In genomic region chr19:42313840-42314755, GRCh38 we compare ENCODE assay signal across 10 cellular contexts. TPM values are rescaled to one million over a fixed set of nuclear protein-coding genes. Genes with fewer than 3 reads are reported as not detected.
DNase-seq lines count a peak whose midpoint lies in the region; ATAC-seq and TF ChIP-seq lines count a peak whose summit lies in the region.
"Had no signal": no experiment of that assay in that cellular context is flagged by ENCODE, and none has a peak within 500 bp of the region (broad histone marks: within the 10 kb centered on the region; RNA-seq: fewer than 3 reads in every experiment).

No MANE protein-coding gene starts in this region.

- H3K4me3 Mint-ChIP-seq in stimulated activated naive CD8-positive, alpha-beta T cell treated with anti-CD3 and anti-CD28 coated beads, Interleukin-15, Interleukin-2, amounts not matched to agents 100 ng/mL and 50 ng/mL, for 24 hours, result peak overlapping the region; percentile 26
- H3K4me3 Mint-ChIP-seq in activated naive CD8-positive, alpha-beta T cell treated with anti-CD3 and anti-CD28 coated beads for 36 hours, result peak overlapping the region; percentile 54
- H3K4me3 Mint-ChIP-seq in immature natural killer cell, result peak overlapping the region in 4 of 5 donors; percentile 33 to 58 (median 46)

- peaks cover 46% of the 10 kb centered on the region for H3K27me3 Mint-ChIP-seq in stimulated activated naive CD8-positive, alpha-beta T cell treated with anti-CD3 and anti-CD28 coated beads, Interleukin-15, Interleukin-2, amounts not matched to agents 100 ng/mL and 50 ng/mL, for 24 hours
- peaks cover 46% of the 10 kb centered on the region for H3K27me3 Mint-ChIP-seq in activated naive CD8-positive, alpha-beta T cell treated with anti-CD3 and anti-CD28 coated beads for 36 hours
- H3K27me3 Mint-ChIP-seq in immature natural killer cell (ENCODE audit: low read depth in 3 of 3), result peaks cover 8 to 18% (median 15%) of the 10 kb centered on the region in 3 donors

- intact Hi-C loops in sigmoid colon (cut with DNase I), result no loop called here

- peaks cover 9 to 54% (median 39%) of the 10 kb centered on the region in 3 donors for H3K27me3 ChIP-seq in sigmoid colon

- no peaks in the 10 kb centered on the region for H3K36me3 Mint-ChIP-seq in stimulated activated naive CD8-positive, alpha-beta T cell treated with anti-CD3 and anti-CD28 coated beads, Interleukin-15, Interleukin-2, amounts not matched to agents 100 ng/mL and 50 ng/mL, for 24 hours (ENCODE audit: low read depth)
- no peaks in the 10 kb centered on the region for H3K36me3 Mint-ChIP-seq in activated naive CD8-positive, alpha-beta T cell treated with anti-CD3 and anti-CD28 coated beads for 36 hours
- H3K36me3 Mint-ChIP-seq in immature natural killer cell, result no peaks in the 10 kb centered on the region

- WGBS in sigmoid colon, 2 donors, result 29 to 33% methylated on average over 26 of the region's 26 CpGs

- no peaks in the 10 kb centered on the region for H3K9me3 Mint-ChIP-seq in stimulated activated naive CD8-positive, alpha-beta T cell treated with anti-CD3 and anti-CD28 coated beads, Interleukin-15, Interleukin-2, amounts not matched to agents 100 ng/mL and 50 ng/mL, for 24 hours
- H3K9me3 Mint-ChIP-seq in activated naive CD8-positive, alpha-beta T cell treated with anti-CD3 and anti-CD28 coated beads for 36 hours, result no peaks in the 10 kb centered on the region
- H3K9me3 Mint-ChIP-seq in immature natural killer cell, result no peaks in the 10 kb centered on the region

- peaks cover 0 to 14% (median 13%) of the 10 kb centered on the region in 4 donors for H3K4me1 ChIP-seq in sigmoid colon

- no peak for ATAC-seq in stimulated activated naive CD8-positive, alpha-beta T cell treated with anti-CD3 and anti-CD28 coated beads, Interleukin-15, Interleukin-2, amounts not matched to agents 100 U/mL and 50 U/mL, for 24 hours
- no peak for ATAC-seq in HG03565 (IDR thresholded peaks at IDR 0.05; ENCODE audit: unreplicated experiment)

- peak overlapping the region in 1 of 4 donors; percentile 49 for H3K4me3 ChIP-seq in sigmoid colon
- H3K4me3 ChIP-seq: lung had no signal

- no peak for TF ChIP-seq EP300 in sigmoid colon (IDR thresholded peaks at IDR 0.05)

- peak in 1 of 4 experiments; percentile 24 for TF ChIP-seq CTCF in sigmoid colon (IDR thresholded peaks at IDR 0.05)

- no peak overlapping the region for H3K27ac ChIP-seq in sigmoid colon

- no peak overlapping the region for H3K27ac Mint-ChIP-seq in stimulated activated naive CD8-positive, alpha-beta T cell treated with anti-CD3 and anti-CD28 coated beads, Interleukin-15, Interleukin-2, amounts not matched to agents 100 ng/mL and 50 ng/mL, for 24 hours
- H3K27ac Mint-ChIP-seq in activated naive CD8-positive, alpha-beta T cell treated with anti-CD3 and anti-CD28 coated beads for 36 hours, result no peak overlapping the region
- no peak overlapping the region for H3K27ac Mint-ChIP-seq in immature natural killer cell

- peaks cover 17% of the 10 kb centered on the region for H3K4me1 Mint-ChIP-seq in stimulated activated naive CD8-positive, alpha-beta T cell treated with anti-CD3 and anti-CD28 coated beads, Interleukin-15, Interleukin-2, amounts not matched to agents 100 ng/mL and 50 ng/mL, for 24 hours (ENCODE audit: low read depth)
- peaks cover 16% of the 10 kb centered on the region for H3K4me1 Mint-ChIP-seq in activated naive CD8-positive, alpha-beta T cell treated with anti-CD3 and anti-CD28 coated beads for 36 hours
- peaks cover 32% of the 10 kb centered on the region in 2 donors for H3K4me1 Mint-ChIP-seq in immature natural killer cell

- no peak for TF ChIP-seq POLR2A in sigmoid colon (IDR thresholded peaks at IDR 0.05)

- no peaks in the 10 kb centered on the region for H3K36me3 ChIP-seq in sigmoid colon

- H3K9me3 ChIP-seq in sigmoid colon, result no peaks in the 10 kb centered on the region

- DNase-seq in stimulated activated naive CD8-positive, alpha-beta T cell treated with anti-CD3 and anti-CD28 coated beads, Interleukin-15, Interleukin-2, amounts not matched to agents 100 U/mL and 50 U/mL, for 24 hours, result no peak
- no peak for DNase-seq in activated naive CD8-positive, alpha-beta T cell treated with anti-CD3 and anti-CD28 coated beads for 36 hours
- DNase-seq in immature natural killer cell, result no peak
- DNase-seq in sigmoid colon, result no peak
- DNase-seq in stimulated activated CD4-positive, alpha-beta T cell treated with anti-CD3 and anti-CD28 coated beads, Interleukin-1b, Interleukin-23, amount 100 ng/mL, for 48 hours, result no peak
- no peak for DNase-seq in anterior cingulate cortex (lab: John Stamatoyannopoulos, UW)
- DNase-seq: activated gamma-delta T cell treated with Interleukin-2 at 50 U/mL for 16 hours had no signal

RNA-seq across cellular contexts. Expression of gene TMEM145, which starts 1.0 kb away (rescaled TPM):
- 1 to 10 TPM; 1.1 to 3.2 TPM for total RNA-seq in activated naive CD8-positive, alpha-beta T cell treated with anti-CD3 and anti-CD28 coated beads for 36 hours
- polyA plus RNA-seq in immature natural killer cell (not detected), sigmoid colon (under 1 TPM in 1 of 3 donors, not detected in 2; 0.58 TPM)
- 1 to 10 TPM in 1 of 4 donors, under 1 TPM in 2, not detected in 1; 0.54 to 4.4 (median 0.71) TPM for total RNA-seq in sigmoid colon

RNA-seq across cellular contexts. Expression of gene MEGF8, which starts 11.3 kb away (rescaled TPM):
- total RNA-seq in activated naive CD8-positive, alpha-beta T cell treated with anti-CD3 and anti-CD28 coated beads for 36 hours, result 1 to 10 TPM; 6.8 to 7.6 TPM
- polyA plus RNA-seq in immature natural killer cell (under 1 TPM in 2 of 3 donors, not detected in 1; 0.12 to 0.56 TPM), sigmoid colon (10 to 100 TPM in 1 of 3 donors, 1 to 10 TPM in 2; 1.8 to 13.9 (median 2.3) TPM)
- 10 to 100 TPM in 2 of 4 donors, 1 to 10 TPM in 2; 5.4 to 21.6 (median 9.3) TPM for total RNA-seq in sigmoid colon

RNA-seq across cellular contexts. Expression of gene PAFAH1B3, which starts 11.7 kb away (rescaled TPM):
- total RNA-seq in activated naive CD8-positive, alpha-beta T cell treated with anti-CD3 and anti-CD28 coated beads for 36 hours, result 10 to 100 TPM; 38.1 to 38.4 TPM
- polyA plus RNA-seq in immature natural killer cell (10 to 100 TPM; 17.4 to 27.3 (median 26.0) TPM), sigmoid colon (10 to 100 TPM; 27.0 to 44.3 (median 27.7) TPM)
- total RNA-seq in sigmoid colon, result 1 to 10 TPM; 5.6 to 8.6 (median 6.0) TPM

RNA-seq across cellular contexts. Expression of gene PRR19, which starts 12.2 kb away (rescaled TPM):
- total RNA-seq in activated naive CD8-positive, alpha-beta T cell treated with anti-CD3 and anti-CD28 coated beads for 36 hours, result under 1 TPM; 0.52 to 0.92 TPM
- polyA plus RNA-seq in immature natural killer cell (under 1 TPM in 1 of 3 donors, not detected in 2; 0.16 TPM), sigmoid colon (under 1 TPM in 2 of 3 donors, not detected in 1; 0.69 to 0.79 TPM)
- not detected for total RNA-seq in sigmoid colon

RNA-seq across cellular contexts. Expression of gene CIC, which starts 45.0 kb away (rescaled TPM):
- 10 to 100 TPM; 43.8 to 50.4 TPM for total RNA-seq in activated naive CD8-positive, alpha-beta T cell treated with anti-CD3 and anti-CD28 coated beads for 36 hours
- 1 to 10 TPM in 1 of 3 donors, under 1 TPM in 1, not detected in 1; 0.52 to 2.9 TPM for polyA plus RNA-seq in immature natural killer cell
- 10 to 100 TPM; 16.0 to 31.3 (median 24.9) TPM for total RNA-seq in sigmoid colon
- 10 to 100 TPM in 2 of 3 donors, 1 to 10 TPM in 1; 8.4 to 42.1 (median 17.3) TPM for polyA plus RNA-seq in sigmoid colon

Comparison
In these comparisons a context has a peak if more than half of its experiments do, and no peak if none do; other contexts are left out.
1. RNA of gene PAFAH1B3, which starts 11.7 kb away (total RNA-seq): 38.1 to 38.4 TPM in activated naive CD8-positive, alpha-beta T cell treated with anti-CD3 and anti-CD28 coated beads for 36 hours; 5.6 to 8.6 TPM in sigmoid colon; every median in the first group is over 4 times any median in the second.
2. Peak in every context shown above with its lines, with median percentiles within 50 percentile points of each other: H3K4me3 Mint-ChIP-seq.